8 cellular contexts compared by ENCODE assay signal in genomic region chrX:129523076-129524055, GRCh38. TPM values are rescaled to one million over a fixed set of nuclear protein-coding genes. Genes with fewer than 3 reads are reported as not detected.
DNase-seq lines count a peak whose midpoint lies in the region; ATAC-seq lines count a peak whose summit lies in the region.

Gene SMARCA1, minus strand, starts transcription at chrX:129523490. Its CDS starts 120 bp downstream, at chrX:129523370.

- H3K9me3 ChIP-seq in CD4-positive, CD25-positive, alpha-beta regulatory T cell (ENCODE audit: control insufficient read depth in 2 of 2, low read length in 2 of 2), result no peaks in the 10 kb centered on the region
- H3K9me3 ChIP-seq in mucosa of stomach (ENCODE audit: control insufficient read depth, low read length), result no peaks in the 10 kb centered on the region

- no peaks in the 10 kb centered on the region for H3K36me3 ChIP-seq in CD4-positive, CD25-positive, alpha-beta regulatory T cell (ENCODE audit: control insufficient read depth, insufficient read depth, low read length)
- no peaks in the 10 kb centered on the region for H3K36me3 ChIP-seq in mucosa of stomach (ENCODE audit: control insufficient read depth, insufficient read depth, low read length)

- ATAC-seq in CD4-positive, CD25-positive, alpha-beta regulatory T cell (ENCODE audit: low read depth in 2 of 2), result no peak
- ATAC-seq in HG02970 (IDR thresholded peaks at IDR 0.05; ENCODE audit: low FRiP score, unreplicated experiment), result no peak

- no peaks in the 10 kb centered on the region for H3K36me3 Mint-ChIP-seq in CD4-positive, CD25-positive, alpha-beta regulatory T cell
- H3K36me3 Mint-ChIP-seq in activated T-cell treated with anti-CD3 and anti-CD28 coated beads, Interleukin-2, amount 50 U/mL, for 24 hours (ENCODE audit: low read depth), result no peaks in the 10 kb centered on the region

- no peak within 1 kb of the TSS for H3K4me3 ChIP-seq in CD4-positive, CD25-positive, alpha-beta regulatory T cell (ENCODE audit: low read depth, low read length)
- no peak within 1 kb of the TSS for H3K4me3 ChIP-seq in mucosa of stomach (ENCODE audit: low read length)

- H3K27ac ChIP-seq in CD4-positive, CD25-positive, alpha-beta regulatory T cell (ENCODE audit: insufficient read depth, low read length, poor library complexity, severe bottlenecking), result no peak within 1 kb of the TSS

- peaks cover 7% of the 10 kb centered on the region for H3K27me3 ChIP-seq in CD4-positive, CD25-positive, alpha-beta regulatory T cell (ENCODE audit: control insufficient read depth, insufficient read depth, low read length)
- H3K27me3 ChIP-seq in mucosa of stomach (ENCODE audit: control insufficient read depth, insufficient read depth, low read length), result no peaks in the 10 kb centered on the region

- H3K4me1 ChIP-seq in CD4-positive, CD25-positive, alpha-beta regulatory T cell (ENCODE audit: control insufficient read depth, insufficient read depth, low read length, poor library complexity, severe bottlenecking), result peaks cover 4% of the 10 kb centered on the region
- no peaks in the 10 kb centered on the region for H3K4me1 ChIP-seq in mucosa of stomach (ENCODE audit: control insufficient read depth, insufficient read depth, low read length)

- H3K4me3 Mint-ChIP-seq in CD4-positive, CD25-positive, alpha-beta regulatory T cell, result peak within 1 kb of the TSS; percentile 64 to 92 (median 85)
- H3K4me3 Mint-ChIP-seq in activated T-cell treated with anti-CD3 and anti-CD28 coated beads, Interleukin-2, amount 50 U/mL, for 24 hours, result peak within 1 kb of the TSS; percentile 76

- no peaks in the 10 kb centered on the region for H3K9me3 Mint-ChIP-seq in CD4-positive, CD25-positive, alpha-beta regulatory T cell
- no peaks in the 10 kb centered on the region for H3K9me3 Mint-ChIP-seq in activated T-cell treated with anti-CD3 and anti-CD28 coated beads, Interleukin-2, amount 50 U/mL, for 24 hours

- H3K27me3 Mint-ChIP-seq in CD4-positive, CD25-positive, alpha-beta regulatory T cell, result peaks cover 29% of the 10 kb centered on the region
- H3K27me3 Mint-ChIP-seq in activated T-cell treated with anti-CD3 and anti-CD28 coated beads, Interleukin-2, amount 50 U/mL, for 24 hours, result peaks cover 41% of the 10 kb centered on the region

- peaks cover 0 to 7% (median 3%) of the 10 kb centered on the region in 4 donors for H3K4me1 Mint-ChIP-seq in CD4-positive, CD25-positive, alpha-beta regulatory T cell
- H3K4me1 Mint-ChIP-seq in activated T-cell treated with anti-CD3 and anti-CD28 coated beads, Interleukin-2, amount 50 U/mL, for 24 hours (ENCODE audit: low read depth), result peaks cover 5% of the 10 kb centered on the region

- peak within 1 kb of the TSS in 1 of 3 donors; percentile 48 for H3K27ac Mint-ChIP-seq in CD4-positive, CD25-positive, alpha-beta regulatory T cell
- peak within 1 kb of the TSS; percentile 26 for H3K27ac Mint-ChIP-seq in activated T-cell treated with anti-CD3 and anti-CD28 coated beads, Interleukin-2, amount 50 U/mL, for 24 hours

- peak within 1 kb of the TSS; percentile 83 for H3K9ac ChIP-seq in mucosa of stomach (ENCODE audit: low read length)

- no peak for DNase-seq in CD4-positive, CD25-positive, alpha-beta regulatory T cell
- peak; percentile 81 for DNase-seq in HuH-7 (ENCODE audit: low spot score)
- no peak for DNase-seq in activated T-cell treated with anti-CD3 and anti-CD28 coated beads, Interleukin-2, amount 50 U/mL, for 24 hours
- peak; percentile 60 for DNase-seq in fibroblast of peridontal ligament (ENCODE audit: extremely low read depth)
- DNase-seq in ureter (ENCODE audit: low spot score), result peak; percentile 53
- no peak for DNase-seq in HPDE6-E6E7 (ENCODE audit: extremely low spot score)

RNA-seq across cellular contexts. Expression of gene SMARCA1, which starts in this region (rescaled TPM):
- 0.25 TPM for total RNA-seq in CD4-positive, CD25-positive, alpha-beta regulatory T cell
- under 1 TPM in 2 of 4 donors, not detected in 2; 0.14 to 0.59 TPM for polyA plus RNA-seq in CD4-positive, CD25-positive, alpha-beta regulatory T cell
- 37.5 TPM for total RNA-seq in ureter

Comparison
In these comparisons a context has a peak if more than half of its experiments do, and no peak if none do; other contexts are left out.
1. RNA of gene SMARCA1 (total RNA-seq): 37.5 TPM in ureter (single experiment); 0.25 TPM in CD4-positive, CD25-positive, alpha-beta regulatory T cell (single experiment); every median in the first group is over 10 times any median in the second.
2. DNase-seq: peak in HuH-7 (single experiment), fibroblast of peridontal ligament (single experiment) and ureter (single experiment); none in CD4-positive, CD25-positive, alpha-beta regulatory T cell (0 of 3), activated T-cell treated with anti-CD3 and anti-CD28 coated beads, Interleukin-2, amount 50 U/mL, for 24 hours (single experiment) and HPDE6-E6E7 (single experiment).